8 cellular contexts compared by ENCODE assay signal in the genomic region with DNA sequence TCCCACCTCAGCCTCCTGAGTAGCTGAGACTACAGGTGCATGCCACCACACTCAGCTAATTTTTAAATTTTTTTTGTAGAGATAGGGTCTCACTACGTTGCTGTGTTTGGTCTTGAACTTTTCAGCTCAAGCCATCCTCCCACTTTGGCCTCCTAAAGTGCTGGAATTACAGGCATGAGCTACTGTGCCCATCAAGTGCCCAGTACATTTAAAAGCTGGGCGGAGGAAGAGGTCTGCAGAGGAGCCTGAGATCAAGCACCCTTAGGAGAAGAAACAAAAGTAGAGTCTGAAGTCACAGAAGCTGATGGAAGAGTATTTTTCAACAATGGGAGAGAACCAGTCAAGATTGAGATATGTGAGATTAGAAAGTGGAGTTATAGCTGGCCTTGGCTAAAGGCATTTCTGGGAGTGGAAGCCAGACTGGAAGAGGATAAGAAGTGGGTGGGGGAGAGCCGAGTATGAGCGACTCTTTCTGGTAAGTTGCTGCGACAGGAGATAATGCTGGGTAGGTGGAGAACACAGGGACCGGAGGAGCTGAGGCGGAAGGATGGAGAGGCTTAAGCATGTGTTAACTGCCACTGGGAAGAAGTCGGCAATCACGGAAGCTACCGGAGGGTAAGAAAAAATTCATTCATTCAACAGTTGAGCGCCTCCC. TPM values are rescaled to one million over a fixed set of nuclear protein-coding genes. Genes with fewer than 3 reads are reported as not detected.
DNase-seq lines count a peak whose midpoint lies in the region; ATAC-seq and TF ChIP-seq lines count a peak whose summit lies in the region.

No MANE protein-coding gene starts in this region.

- peaks cover 6% of the 10 kb centered on the region for H3K27me3 ChIP-seq in AG04450 (ENCODE audit: control insufficient read depth, insufficient read depth, low read length)
- peaks cover 10% of the 10 kb centered on the region for H3K27me3 ChIP-seq in osteoblast (ENCODE audit: insufficient read depth, low read length)

- peak overlapping the region; percentile 79 for H3K4me3 ChIP-seq in AG04450 (ENCODE audit: low read depth, low read length)
- H3K4me3 ChIP-seq in epithelial cell of esophagus (ENCODE audit: low read length), result peak overlapping the region; percentile 97
- H3K4me3 ChIP-seq in osteoblast (ENCODE audit: insufficient read depth, low read length), result peak overlapping the region; percentile 96

- POLR2A ChIA-PET in AG04450 (lab: Yijun Ruan, JAX) (interaction anchor here (0.6 to 1.4 kb wide), 10 partner anchors 9 to 138 kb away, joined by 3 to 7 read pairs (median 3); a partner anchor contains a TSS), RWPE1 (lab: Yijun Ruan, JAX; ENCODE audit: low non-redundant PET) (interaction anchor here (1.1 kb wide), 1 partner anchor 14 kb away, joined by 3 read pairs; no protein-coding TSS in a partner anchor)

- peak overlapping the region; percentile 93 for H2AFZ ChIP-seq in osteoblast (ENCODE audit: low read length)

- TF ChIP-seq CTCF in AG04450 (IDR thresholded peaks at IDR 0.05; ENCODE audit: low read depth, low read length), result no peak
- TF ChIP-seq CTCF in RWPE1 (conservative IDR thresholded peaks at IDR 0.05; ENCODE audit: low read depth), result no peak
- TF ChIP-seq CTCF in epithelial cell of esophagus (IDR thresholded peaks at IDR 0.05; ENCODE audit: insufficient read depth, low read depth, low read length, missing control alignments), result no peak
- no peak for TF ChIP-seq CTCF in osteoblast (IDR thresholded peaks at IDR 0.05; ENCODE audit: extremely low read depth, low read depth, low read length)

- H3K9me3 ChIP-seq in AG04450 (ENCODE audit: control insufficient read depth, insufficient read depth, low read length), result no peaks in the 10 kb centered on the region; the same call in 1 of the 2 replicates
- H3K9me3 ChIP-seq in osteoblast (ENCODE audit: low read depth, low read length), result no peaks in the 10 kb centered on the region

- H3K4me2 ChIP-seq in osteoblast (ENCODE audit: insufficient read depth, low read length), result peak overlapping the region; percentile 91

- H3K36me3 ChIP-seq in osteoblast (ENCODE audit: insufficient read depth, low read length), result peaks cover 19% of the 10 kb centered on the region

- H3K27ac ChIP-seq in AG04450 (ENCODE audit: low read depth, low read length) (peak overlapping the region; percentile 82), RWPE1 (peak overlapping the region; percentile 88), osteoblast (ENCODE audit: low read depth, low read length) (peak overlapping the region; percentile 90)

- H3K4me1 ChIP-seq in osteoblast (ENCODE audit: insufficient read depth, low read length), result peaks cover 16% of the 10 kb centered on the region

- DNase-seq in AG04450 (ENCODE audit: low read depth, low spot score), result no peak
- DNase-seq in RWPE1 (ENCODE audit: low spot score), result peak; percentile 44
- no peak for DNase-seq in epithelial cell of esophagus (ENCODE audit: low read depth)
- no peak for DNase-seq in osteoblast (ENCODE audit: insufficient read length, low spot score, missing footprints)
- no peak for DNase-seq in GOT3 (lab: John Stamatoyannopoulos, UW)
- DNase-seq in activated CD4-positive, alpha-beta T cell treated with anti-CD3 and anti-CD28 coated beads, Interleukin-2, amount 50 U/mL, for 4 hours, result no peak

- no peak for TF ChIP-seq POLR2A in GM18505 (IDR thresholded peaks at IDR 0.05; ENCODE audit: borderline replicate concordance, extremely low read depth, insufficient read depth, insufficient read length)

- ATAC-seq in GM19043 (IDR thresholded peaks at IDR 0.05; ENCODE audit: low read depth, unreplicated experiment) (peak; percentile 21), GM18505 (IDR thresholded peaks at IDR 0.05; ENCODE audit: unreplicated experiment) (no peak)

- CTCF ChIA-PET in AG04450 (lab: Charles Lee), result interaction anchor here (0.6 to 4.0 kb wide), 6 partner anchors 13 to 661 kb away, joined by 3 to 28 read pairs (median 3); a partner anchor contains a TSS
- CTCF ChIA-PET in RWPE1 (lab: Yijun Ruan, JAX), result interaction anchor here (0.6 to 2.0 kb wide), 4 partner anchors 15 to 131 kb away, joined by 3 to 6 read pairs (median 4); no protein-coding TSS in a partner anchor

- peaks cover 13% of the 10 kb centered on the region for H4K20me1 ChIP-seq in osteoblast (ENCODE audit: insufficient read depth, low read length)

- H3K79me2 ChIP-seq in osteoblast (ENCODE audit: insufficient read depth, low read length), result peaks cover 42% of the 10 kb centered on the region

RNA-seq across cellular contexts. Expression of a gene that starts 0.8 kb away (rescaled TPM):
- polyA plus RNA-seq in AG04450 (2011; rRNA removed), result 21.5 and 30.4 TPM in 2 replicates
- polyA minus RNA-seq in AG04450 (2011; rRNA and poly(A)+ RNA removed), result 34.9 and 43.0 TPM in 2 replicates
- 26.8 and 27.1 TPM in 2 replicates for total RNA-seq in osteoblast
